Comparison of ENCODE assay signal across 8 cellular contexts in genomic region chr10:88582411-88582805, GRCh38. TPM values are rescaled to one million over a fixed set of nuclear protein-coding genes. Genes with fewer than 3 reads are reported as not detected.
DNase-seq lines count a peak whose midpoint lies in the region; TF ChIP-seq lines count a peak whose summit lies in the region.

No MANE protein-coding gene starts in this region.

- H3K4me3 ChIP-seq in BJ (ENCODE audit: low read depth, low read length) (peak overlapping the region; percentile 42), MG63 (peak overlapping the region; percentile 52), neural progenitor cell (peak overlapping the region; percentile 53)

- H3K27me3 Mint-ChIP-seq in endothelial cell (ENCODE audit: unreplicated experiment) (no peaks in the 10 kb centered on the region), neural progenitor cell (ENCODE audit: insufficient read depth, low read depth) (no peaks in the 10 kb centered on the region)

- H3K79me2 ChIP-seq in neural progenitor cell (ENCODE audit: low read depth), result no peaks in the 10 kb centered on the region

- H3K27ac ChIP-seq in neural progenitor cell, result no peak overlapping the region

- no peak for TF ChIP-seq CTCF in BJ (IDR thresholded peaks at IDR 0.05; ENCODE audit: insufficient read depth, low read depth, low read length)
- TF ChIP-seq CTCF in endothelial cell (IDR thresholded peaks at IDR 0.05; ENCODE audit: unreplicated experiment), result no peak
- TF ChIP-seq CTCF in neural progenitor cell (IDR thresholded peaks at IDR 0.05), result no peak
- TF ChIP-seq CTCF in GM13976 (IDR thresholded peaks at IDR 0.05; ENCODE audit: borderline replicate concordance, control extremely low read depth, extremely low read depth, insufficient read depth, missing control alignments), result no peak

- peaks cover 5% of the 10 kb centered on the region for H3K4me1 Mint-ChIP-seq in endothelial cell (ENCODE audit: unreplicated experiment)
- H3K4me1 Mint-ChIP-seq in neural progenitor cell, result peaks cover 3% of the 10 kb centered on the region

- H3K9me3 ChIP-seq in MG63 (no peaks in the 10 kb centered on the region), neural progenitor cell (ENCODE audit: low read depth) (no peaks in the 10 kb centered on the region)

- H3K4me3 Mint-ChIP-seq in endothelial cell (ENCODE audit: unreplicated experiment) (peak overlapping the region; percentile 65), neural progenitor cell (no peak overlapping the region)

- no peaks in the 10 kb centered on the region for H3K27me3 ChIP-seq in BJ (ENCODE audit: control insufficient read depth, insufficient read depth, low read length)
- no peaks in the 10 kb centered on the region for H3K27me3 ChIP-seq in MG63
- H3K27me3 ChIP-seq in neural progenitor cell, result peaks cover 25% of the 10 kb centered on the region

- H3K9ac ChIP-seq in neural progenitor cell, result no peak overlapping the region

- peak overlapping the region; percentile 82 for H3K4me2 ChIP-seq in neural progenitor cell

- H3K36me3 ChIP-seq in BJ (ENCODE audit: control insufficient read depth, insufficient read depth, low read length), result no peaks in the 10 kb centered on the region
- no peaks in the 10 kb centered on the region for H3K36me3 ChIP-seq in MG63
- peaks cover 4% of the 10 kb centered on the region for H3K36me3 ChIP-seq in neural progenitor cell

- no peaks in the 10 kb centered on the region for H3K4me1 ChIP-seq in neural progenitor cell

- no peaks in the 10 kb centered on the region for H3K9me3 Mint-ChIP-seq in endothelial cell (ENCODE audit: unreplicated experiment)
- peaks cover 4% of the 10 kb centered on the region for H3K9me3 Mint-ChIP-seq in neural progenitor cell

- no peaks in the 10 kb centered on the region for H4K20me1 ChIP-seq in neural progenitor cell (ENCODE audit: low read depth)

- H3K27ac Mint-ChIP-seq in endothelial cell (ENCODE audit: unreplicated experiment), result no peak overlapping the region
- no peak overlapping the region for H3K27ac Mint-ChIP-seq in neural progenitor cell

- CTCF ChIA-PET in BJ (lab: Yijun Ruan, JAX), result interaction anchor here (0.6 to 2.5 kb wide), 19 partner anchors 9 to 731 kb away, joined by 3 to 22 read pairs (median 6); partner anchors contain the start of gene LIPM

- no peaks in the 10 kb centered on the region for H3F3A ChIP-seq in neural progenitor cell (ENCODE audit: low read depth)

- peak overlapping the region; percentile 99 for H2AFZ ChIP-seq in neural progenitor cell (replicated peaks)

- DNase-seq in BJ (ENCODE audit: low read depth) (no peak), MG63 (no peak), endothelial cell (ENCODE audit: low spot score) (no peak), neural progenitor cell (ENCODE audit: low spot score) (no peak), GM13976 (ENCODE audit: low spot score) (no peak), T-helper 9 cell (no peak), EL (no peak), CD1c-positive myeloid dendritic cell (ENCODE audit: extremely low spot score) (no peak)

- in situ Hi-C loops in GM13976 (cut with MboI; ENCODE audit: low sequenced_read_pairs, unreplicated experiment), result no loop called here

- H3K36me3 Mint-ChIP-seq in endothelial cell (ENCODE audit: low read depth, unreplicated experiment), result no peaks in the 10 kb centered on the region
- no peaks in the 10 kb centered on the region for H3K36me3 Mint-ChIP-seq in neural progenitor cell

- POLR2A ChIA-PET in BJ (lab: Charles Lee), result interaction anchor here (0.6 kb wide), 2 partner anchors 13 to 25 kb away, joined by 3 to 4 read pairs; no protein-coding TSS in a partner anchor

RNA-seq across cellular contexts. Expression of gene RNLS, which starts 0.7 kb away (rescaled TPM):
- 11.8 and 14.6 TPM in 2 replicates for polyA plus RNA-seq in BJ (2011; rRNA removed)
- polyA minus RNA-seq in BJ (2011; rRNA and poly(A)+ RNA removed), result 4.8 and 5.0 TPM in 2 replicates
- 14.8 and 29.3 TPM in 2 replicates for total RNA-seq in MG63 (2014; rRNA removed; shearing (Covaris generic); ENCODE audit: low replicate concordance)
- total RNA-seq in endothelial cell (ENCODE audit: unreplicated experiment), result 6.0 TPM
- total RNA-seq in neural progenitor cell (ENCODE audit: low replicate concordance), result 9.1 and 11.9 TPM in 2 replicates

RNA-seq across cellular contexts. Expression of gene LIPJ, which starts 4.2 kb away (rescaled TPM):
- polyA plus RNA-seq in BJ (2011; rRNA removed), result 0.01 TPM in 1 of 2 replicates, not detected in the other
- not detected in 2 replicates for polyA minus RNA-seq in BJ (2011; rRNA and poly(A)+ RNA removed)
- total RNA-seq in MG63 (2014; rRNA removed; shearing (Covaris generic); ENCODE audit: low replicate concordance), result not detected in 2 replicates
- total RNA-seq in endothelial cell (ENCODE audit: unreplicated experiment), result not detected
- 0.06 and 0.39 TPM in 2 replicates for total RNA-seq in neural progenitor cell (ENCODE audit: low replicate concordance)
